ENCODE assay signal across 12 cellular contexts in genomic region chr6:34240329-34241248, GRCh38. TPM values are rescaled to one million over a fixed set of nuclear protein-coding genes. Genes with fewer than 3 reads are reported as not detected.
DNase-seq lines count a peak whose midpoint lies in the region; ATAC-seq, FAIRE-seq and TF ChIP-seq lines count a peak whose summit lies in the region.
"Had no signal": no experiment of that assay in that cellular context is flagged by ENCODE, and none has a peak within 500 bp of the region (broad histone marks: within the 10 kb centered on the region; RNA-seq: fewer than 3 reads in every experiment).

No MANE protein-coding gene starts in this region.

- peaks cover 65% of the 10 kb centered on the region for H3K36me3 ChIP-seq in RWPE2 (ENCODE audit: low read depth)
- H3K36me3 ChIP-seq in small intestine (ENCODE audit: control insufficient read depth in 2 of 2, insufficient read depth in 2 of 2, low read length in 2 of 2) = peaks cover 2 to 6% of the 10 kb centered on the region in 2 donors
- H3K36me3 ChIP-seq: pancreas had no signal

- H3K27ac ChIP-seq in RWPE2 (ENCODE audit: poor library complexity, severe bottlenecking) (peak overlapping the region; percentile 95), epithelial cell of prostate (peak overlapping the region; percentile 95), small intestine (ENCODE audit: low read depth in 1 of 2, low read length in 1 of 2) (peak overlapping the region; percentile 0 to 13)
- H3K27ac ChIP-seq: pancreas had no signal

- TF ChIP-seq CTCF in RWPE2 (IDR thresholded peaks at IDR 0.05; ENCODE audit: poor library complexity, severe bottlenecking) = no peak

- H3K9me3 ChIP-seq in RWPE2 (ENCODE audit: severe bottlenecking) (no peaks in the 10 kb centered on the region), small intestine (ENCODE audit: control insufficient read depth, low read depth) (no peaks in the 10 kb centered on the region)
- H3K9me3 ChIP-seq: pancreas had no signal

- peaks cover 65% of the 10 kb centered on the region for H3K4me1 ChIP-seq in RWPE2 (ENCODE audit: insufficient read depth, poor library complexity, severe bottlenecking)
- peaks cover 2 to 18% of the 10 kb centered on the region in 2 donors for H3K4me1 ChIP-seq in small intestine (ENCODE audit: control insufficient read depth in 2 of 2, insufficient read depth in 1 of 2, low read depth in 1 of 2, low read length in 1 of 2)

- H3K4me3 ChIP-seq in RWPE2 (ENCODE audit: severe bottlenecking) (no peak overlapping the region), small intestine (ENCODE audit: low read depth in 1 of 2, low read length in 2 of 2) (no peak overlapping the region)
- H3K4me3 ChIP-seq: dorsolateral prefrontal cortex, pancreas had no signal

- ATAC-seq in RWPE2 (ENCODE audit: low read depth) (no peak), HG03565 (IDR thresholded peaks at IDR 0.05; ENCODE audit: unreplicated experiment) (no peak), GM18498 (IDR thresholded peaks at IDR 0.05; ENCODE audit: unreplicated experiment) (no peak), HG02870 (IDR thresholded peaks at IDR 0.05; ENCODE audit: unreplicated experiment) (no peak)
- ATAC-seq: pancreas, Right ventricle myocardium inferior had no signal

- 29 to 68% (median 42%) methylated on average over 22 of the region's 22 CpGs for WGBS in small intestine, 3 donors

- no peaks in the 10 kb centered on the region for H3K27me3 ChIP-seq in RWPE2 (ENCODE audit: insufficient read depth, poor library complexity, severe bottlenecking)
- no peaks in the 10 kb centered on the region for H3K27me3 ChIP-seq in small intestine (ENCODE audit: control insufficient read depth in 2 of 2, insufficient read depth in 2 of 2, low read length in 2 of 2)
- H3K27me3 ChIP-seq: dorsolateral prefrontal cortex, pancreas had no signal

- DNase-seq in activated CD8-positive, alpha-beta memory T cell treated with anti-CD3 and anti-CD28 coated beads, Interleukin-2, amount 50 U/mL, for 48 hours = peak; percentile 50
- DNase-seq in activated CD8-positive, alpha-beta memory T cell treated with anti-CD3 and anti-CD28 coated beads, Interleukin-2, amount 50 U/mL, for 4 hours = no peak
- peak; percentile 32 for DNase-seq in RWPE2 (ENCODE audit: low spot score)
- no peak for DNase-seq in epithelial cell of prostate (ENCODE audit: low read depth, low spot score)
- peak; percentile 58 for DNase-seq in small intestine
- DNase-seq: NCI-H1417 had no signal

- FAIRE-seq in small intestine (lab: Jason Lieb, UNC) = no peak
- FAIRE-seq: pancreas had no signal

RNA-seq across cellular contexts. Expression of gene HMGA1, which starts 3.9 kb away (rescaled TPM):
- 100 to 1,000 TPM in 2 of 3 donors, 10 to 100 TPM in 1; 77.6 to 476 (median 130) TPM for polyA plus RNA-seq in small intestine

RNA-seq across cellular contexts. Expression of gene SMIM29, which starts 8.2 kb away (rescaled TPM):
- 10 to 100 TPM; 19.5 to 27.3 (median 23.5) TPM for polyA plus RNA-seq in small intestine

Comparison
In these comparisons a context has a peak if more than half of its experiments do, and no peak if none do; other contexts are left out.
1. DNase-seq: peak in activated CD8-positive, alpha-beta memory T cell treated with anti-CD3 and anti-CD28 coated beads, Interleukin-2, amount 50 U/mL, for 48 hours (single experiment), RWPE2 (single experiment) and small intestine (single experiment); none in activated CD8-positive, alpha-beta memory T cell treated with anti-CD3 and anti-CD28 coated beads, Interleukin-2, amount 50 U/mL, for 4 hours (single experiment) and epithelial cell of prostate (single experiment).
2. H3K27ac ChIP-seq: peak in every context shown above with its lines; median percentile 95 in RWPE2; 95 in epithelial cell of prostate; 6 in small intestine.